In the genomic region with DNA sequence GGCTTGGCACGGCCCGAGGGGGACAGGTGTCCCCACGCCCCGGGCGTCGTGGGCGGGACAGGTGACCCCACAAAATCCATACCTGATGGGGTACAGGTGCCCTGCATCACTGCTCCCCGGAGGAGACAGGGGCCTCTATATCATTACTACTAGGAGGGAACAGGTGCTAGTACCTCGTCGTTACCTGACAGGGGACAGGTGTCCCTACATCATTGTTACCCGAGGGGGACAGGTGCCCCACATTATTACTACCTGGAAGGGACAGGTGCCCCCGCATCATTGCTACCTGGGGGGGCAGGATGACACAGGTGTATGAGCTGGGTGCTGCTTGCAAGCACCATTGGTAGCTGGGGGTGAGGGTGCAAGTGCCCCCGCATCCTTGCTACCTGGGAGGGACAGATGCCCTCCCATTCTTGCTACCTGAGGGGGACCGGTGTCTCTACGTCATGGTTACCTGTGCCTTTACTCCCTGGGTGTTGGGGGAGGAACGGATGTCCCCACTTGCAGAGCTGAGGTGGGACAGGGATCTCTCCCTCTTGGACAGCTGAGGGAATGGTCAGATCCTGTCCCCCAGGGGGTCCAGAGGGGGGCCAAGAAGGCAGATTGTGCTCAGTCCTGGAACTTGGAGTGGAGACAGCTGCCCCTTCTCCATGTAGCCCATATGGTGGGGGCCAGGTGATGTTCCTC, we compare ENCODE assay signal across 1 cellular context.
TF ChIP-seq lines count a peak whose summit lies in the region.

No MANE protein-coding gene starts in this region.

TF ChIP-seq in SK-N-SH treated with all-trans-retinoic acid at 6 μM for 48 hours, 23 proteins besides CTCF, POLR2A, EP300 and RAD21 (continued from another document):
- TF ChIP-seq, protein P1, sequence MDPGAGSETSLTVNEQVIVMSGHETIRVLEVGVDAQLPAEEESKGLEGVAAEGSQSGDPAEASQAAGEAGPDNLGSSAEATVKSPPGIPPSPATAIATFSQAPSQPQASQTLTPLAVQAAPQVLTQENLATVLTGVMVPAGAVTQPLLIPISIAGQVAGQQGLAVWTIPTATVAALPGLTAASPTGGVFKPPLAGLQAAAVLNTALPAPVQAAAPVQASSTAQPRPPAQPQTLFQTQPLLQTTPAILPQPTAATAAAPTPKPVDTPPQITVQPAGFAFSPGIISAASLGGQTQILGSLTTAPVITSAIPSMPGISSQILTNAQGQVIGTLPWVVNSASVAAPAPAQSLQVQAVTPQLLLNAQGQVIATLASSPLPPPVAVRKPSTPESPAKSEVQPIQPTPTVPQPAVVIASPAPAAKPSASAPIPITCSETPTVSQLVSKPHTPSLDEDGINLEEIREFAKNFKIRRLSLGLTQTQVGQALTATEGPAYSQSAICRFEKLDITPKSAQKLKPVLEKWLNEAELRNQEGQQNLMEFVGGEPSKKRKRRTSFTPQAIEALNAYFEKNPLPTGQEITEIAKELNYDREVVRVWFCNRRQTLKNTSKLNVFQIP (CRISPR knock-in tag; IDR thresholded peaks at IDR 0.05; ENCODE audit: borderline replicate concordance, low read depth) = no peak
- no peak for TF ChIP-seq ZFP30 (CRISPR knock-in tag; IDR thresholded peaks at IDR 0.05)
- TF ChIP-seq SNAI2 (CRISPR knock-in tag; IDR thresholded peaks at IDR 0.05) = no peak
- TF ChIP-seq ESRRG (CRISPR knock-in tag; IDR thresholded peaks at IDR 0.05) = no peak
- no peak for TF ChIP-seq PPARA (CRISPR knock-in tag; IDR thresholded peaks at IDR 0.05; ENCODE audit: borderline replicate concordance)
- TF ChIP-seq ZNF8 (CRISPR knock-in tag; IDR thresholded peaks at IDR 0.05) = no peak
- no peak for TF ChIP-seq CSRNP3 (CRISPR knock-in tag; IDR thresholded peaks at IDR 0.05)
- no peak for TF ChIP-seq ZC3H10 (CRISPR knock-in tag; IDR thresholded peaks at IDR 0.05)
- no peak for TF ChIP-seq ISL1 (CRISPR knock-in tag; IDR thresholded peaks at IDR 0.05)
- no peak for TF ChIP-seq ZNF565 (CRISPR knock-in tag; conservative IDR thresholded peaks at IDR 0.05; ENCODE audit: low read depth)
- TF ChIP-seq BACH2 (CRISPR knock-in tag; IDR thresholded peaks at IDR 0.05; ENCODE audit: borderline replicate concordance) = no peak
- no peak for TF ChIP-seq GLIS3 (CRISPR knock-in tag; IDR thresholded peaks at IDR 0.05)
- TF ChIP-seq ZNF70 (CRISPR knock-in tag; IDR thresholded peaks at IDR 0.05) = no peak
- no peak for TF ChIP-seq ARNTL (CRISPR knock-in tag; IDR thresholded peaks at IDR 0.05; ENCODE audit: borderline replicate concordance, low read depth)
- no peak for TF ChIP-seq CSDC2 (CRISPR knock-in tag; IDR thresholded peaks at IDR 0.05)
- no peak for TF ChIP-seq OSR1 (CRISPR knock-in tag; IDR thresholded peaks at IDR 0.05)
- TF ChIP-seq TCF4 (CRISPR knock-in tag; IDR thresholded peaks at IDR 0.05; ENCODE audit: borderline replicate concordance) = no peak
